ENCODE assay signal across 16 cellular contexts in the genomic region with DNA sequence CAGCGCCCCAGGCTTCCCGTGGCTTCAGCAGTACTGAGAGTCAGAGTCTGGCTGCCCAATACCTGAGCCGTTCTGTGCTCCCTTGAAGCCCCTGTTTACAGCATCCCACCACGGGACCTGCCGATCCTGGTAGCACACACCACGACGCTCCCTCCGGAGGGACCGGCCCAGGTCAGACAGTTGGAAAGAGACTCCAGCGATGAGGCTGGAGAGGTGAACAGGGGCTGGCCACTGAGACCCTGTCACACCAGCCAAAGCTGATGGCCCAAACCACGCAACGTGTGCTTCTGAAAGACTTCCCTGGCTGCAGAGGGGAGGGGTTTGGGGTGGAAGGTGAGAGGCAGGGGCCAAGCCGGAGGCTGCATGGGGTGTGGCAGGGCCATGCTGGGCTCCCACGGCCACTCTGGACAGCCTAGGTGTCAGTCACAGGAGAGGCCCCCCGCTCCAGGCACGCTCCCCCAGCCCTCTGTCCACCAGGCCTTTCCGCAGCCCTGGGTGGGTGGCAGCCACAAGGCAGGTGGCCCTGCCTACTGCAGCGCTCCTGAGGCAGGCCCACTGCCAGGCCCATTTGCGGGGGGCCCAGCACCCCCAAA.
DNase-seq lines count a peak whose midpoint lies in the region; ATAC-seq, FAIRE-seq and TF ChIP-seq lines count a peak whose summit lies in the region.
"Had no signal": no experiment of that assay in that cellular context is flagged by ENCODE, and none has a peak within 500 bp of the region (broad histone marks: within the 10 kb centered on the region; RNA-seq: fewer than 3 reads in every experiment).

No MANE protein-coding gene starts in this region.

- H3K4me3 ChIP-seq in right cardiac atrium (ENCODE audit: low read length) (no peak overlapping the region), kidney (ENCODE audit: low read length in 2 of 2) (no peak overlapping the region), spleen (no peak overlapping the region)
- H3K4me3 ChIP-seq: GM23338 had no signal

- WGBS in right cardiac atrium, result 82% methylated on average over 19 of the region's 19 CpGs
- WGBS in spleen, 5 donors, result 88 to 93% (median 90%) methylated on average over 10 to 19 of the region's 19 CpGs

- no peak for FAIRE-seq in kidney (lab: Jason Lieb, UNC)
- FAIRE-seq: A204.1, D721Med, GM12892 had no signal

- H3K36me3 ChIP-seq in kidney (ENCODE audit: control insufficient read depth in 1 of 2, insufficient read depth in 2 of 2, low read length in 2 of 2), result no peaks in the 10 kb centered on the region
- H3K36me3 ChIP-seq in spleen, result no peaks in the 10 kb centered on the region

- H3K9me3 ChIP-seq in right cardiac atrium (ENCODE audit: control insufficient read depth, low read length) (no peaks in the 10 kb centered on the region), kidney (ENCODE audit: control insufficient read depth in 1 of 2, low read length in 2 of 2) (no peaks in the 10 kb centered on the region), spleen (no peaks in the 10 kb centered on the region)

- H3K27ac ChIP-seq in right cardiac atrium (ENCODE audit: low read length), result no peak overlapping the region
- no peak overlapping the region for H3K27ac ChIP-seq in kidney (ENCODE audit: low read depth in 2 of 2, low read length in 2 of 2)
- no peak overlapping the region for H3K27ac ChIP-seq in spleen

- DNase-seq in right cardiac atrium, result no peak
- DNase-seq in Right ventricle myocardium superior, result no peak
- DNase-seq in kidney, result peak; percentile 61
- peak; percentile 72 for DNase-seq in spleen
- no peak for DNase-seq in DMS153 (lab: John Stamatoyannopoulos, UW)
- DNase-seq in activated CD8-positive, alpha-beta memory T cell treated with anti-CD3 and anti-CD28 coated beads, Interleukin-2, amount 50 U/mL, for 48 hours, result no peak
- DNase-seq: CD8-positive, alpha-beta T cell; COR-L47; DND-41; GDM1; H9 had no signal

- H3K9ac ChIP-seq in kidney (ENCODE audit: low read length in 2 of 2), result no peak overlapping the region

- H3K4me1 ChIP-seq in right cardiac atrium (ENCODE audit: control insufficient read depth, insufficient read depth, low read length) (peaks cover 3% of the 10 kb centered on the region), kidney (ENCODE audit: control insufficient read depth in 1 of 2, insufficient read depth in 1 of 2, low read depth in 1 of 2, low read length in 2 of 2) (peaks cover 0 to 7% of the 10 kb centered on the region in 2 donors), spleen (peaks cover 0 to 4% (median 0%) of the 10 kb centered on the region in 6 donors)

- no peak for TF ChIP-seq CTCF in kidney (IDR thresholded peaks at IDR 0.05; ENCODE audit: borderline replicate concordance, extremely low read depth, insufficient read depth)
- no peak for TF ChIP-seq CTCF in spleen (IDR thresholded peaks at IDR 0.05 in 8 of 11, conservative IDR thresholded peaks at IDR 0.05 in 3 of 11)

- ATAC-seq in right cardiac atrium (peak; percentile 10 to 18), Right ventricle myocardium superior (ENCODE audit: poor library complexity) (no peak), HG02623 (IDR thresholded peaks at IDR 0.05; ENCODE audit: unreplicated experiment) (no peak)
- ATAC-seq: CD8-positive, alpha-beta T cell; GM23338 had no signal

- no peak for TF ChIP-seq POLR2A in spleen (IDR thresholded peaks at IDR 0.05)

- H3K27me3 ChIP-seq in right cardiac atrium (ENCODE audit: control insufficient read depth, insufficient read depth), result no peaks in the 10 kb centered on the region
- H3K27me3 ChIP-seq in spleen (replicated peaks in 1 of 7), result no peaks in the 10 kb centered on the region

- intact Hi-C loops in right cardiac atrium (cut with DNase I) (no loop called here), Right ventricle myocardium superior (cut with DNase I) (no loop called here), kidney (cut with DNase I) (no loop called here), spleen (cut with DNase I; ENCODE audit: low total_unique reads) (no loop called here)

Comparison
In these comparisons a context has a peak if more than half of its experiments do, and no peak if none do; other contexts are left out.
1. ATAC-seq: peak in right cardiac atrium (2 of 2); none in Right ventricle myocardium superior (single experiment) and HG02623 (single experiment).
2. DNase-seq: peak in kidney (single experiment) and spleen (single experiment); none in right cardiac atrium (0 of 3), Right ventricle myocardium superior (single experiment), DMS153 (single experiment) and activated CD8-positive, alpha-beta memory T cell treated with anti-CD3 and anti-CD28 coated beads, Interleukin-2, amount 50 U/mL, for 48 hours (single experiment).